8 cellular contexts compared by ENCODE assay signal in the genomic region with DNA sequence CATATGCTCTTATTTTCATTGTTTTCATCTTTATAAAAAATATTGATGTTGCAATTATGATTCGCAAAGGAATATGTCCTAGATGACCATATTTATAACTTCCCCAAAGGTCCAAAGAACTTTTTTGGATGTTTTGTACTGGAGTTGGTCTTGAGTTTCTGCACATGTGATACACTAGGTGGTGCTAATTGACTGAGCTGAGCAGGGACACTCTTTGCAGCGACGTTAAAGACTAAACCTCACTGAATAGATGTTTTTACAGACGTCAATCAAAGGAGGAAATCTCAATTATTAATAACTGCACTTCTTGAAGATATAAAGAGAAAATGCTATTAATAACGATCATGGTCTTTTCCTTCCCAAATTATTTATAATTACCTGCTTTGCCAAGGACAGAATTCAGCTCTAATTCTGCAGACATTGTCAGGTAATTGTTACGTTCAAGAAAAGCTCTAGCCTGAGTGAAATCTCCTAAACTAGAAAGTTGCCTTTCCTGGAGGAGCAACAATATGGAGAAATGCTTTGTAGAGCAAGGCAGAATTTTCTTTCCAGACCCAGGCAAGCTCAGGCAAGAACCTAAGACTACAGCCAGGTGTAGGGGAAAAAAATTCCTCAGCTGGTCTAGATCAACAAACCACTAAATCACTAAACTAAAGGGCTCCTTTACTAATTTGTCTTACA.
DNase-seq lines count a peak whose midpoint lies in the region; ATAC-seq and TF ChIP-seq lines count a peak whose summit lies in the region.

No MANE protein-coding gene starts in this region.

- no peaks in the 10 kb centered on the region for H4K20me1 ChIP-seq in OCI-LY1 (ENCODE audit: insufficient read depth, low read length)

- H3K4me2 ChIP-seq in OCI-LY1 (ENCODE audit: low read length), result no peak overlapping the region

- POLR2A ChIA-PET in Caco-2 (lab: Charles Lee), result interaction anchor here (0.6 kb wide), 1 partner anchor 119 kb away, joined by 3 read pairs; a partner anchor contains a TSS

- peaks cover 6% of the 10 kb centered on the region for H3K4me1 Mint-ChIP-seq in Caco-2 (ENCODE audit: low read depth, unreplicated experiment)

- H3K27ac Mint-ChIP-seq in Caco-2 (ENCODE audit: unreplicated experiment), result no peak overlapping the region

- no peaks in the 10 kb centered on the region for H3K79me2 ChIP-seq in OCI-LY1 (ENCODE audit: insufficient read depth, low read length)

- H2AFZ ChIP-seq in OCI-LY1 (ENCODE audit: low read length), result no peak overlapping the region

- TF ChIP-seq CTCF in Caco-2 (IDR thresholded peaks at IDR 0.05; ENCODE audit: insufficient read depth in 1 of 2, low read depth in 1 of 2, low read length in 1 of 2, severe bottlenecking in 1 of 2, unreplicated experiment in 1 of 2) (peak; percentile 58 to 65), OCI-LY1 (IDR thresholded peaks at IDR 0.05; ENCODE audit: low read length) (peak; percentile 64), epithelial cell of esophagus (IDR thresholded peaks at IDR 0.05; ENCODE audit: insufficient read depth, low read depth, low read length, missing control alignments) (peak; percentile 81), psoas muscle (IDR thresholded peaks at IDR 0.05) (peak; percentile 23)

- no peaks in the 10 kb centered on the region for H3K9me3 Mint-ChIP-seq in Caco-2 (ENCODE audit: unreplicated experiment)

- H3K36me3 ChIP-seq in Caco-2 (ENCODE audit: control insufficient read depth, insufficient read depth, low read length) (no peaks in the 10 kb centered on the region), OCI-LY1 (ENCODE audit: insufficient read depth, low read length) (no peaks in the 10 kb centered on the region), psoas muscle (ENCODE audit: insufficient read depth in 1 of 2, low read depth in 1 of 2) (no peaks in the 10 kb centered on the region)

- H3K4me3 ChIP-seq in Caco-2 (ENCODE audit: low read depth, low read length), result no peak overlapping the region
- no peak overlapping the region for H3K4me3 ChIP-seq in OCI-LY1 (ENCODE audit: low read depth, low read length, poor library complexity, severe bottlenecking)
- peak overlapping the region; percentile 22 for H3K4me3 ChIP-seq in epithelial cell of esophagus (ENCODE audit: low read length)
- no peak overlapping the region for H3K4me3 ChIP-seq in psoas muscle

- no peak overlapping the region for H3K4me3 Mint-ChIP-seq in Caco-2 (ENCODE audit: unreplicated experiment)

- H3K9ac ChIP-seq in OCI-LY1 (ENCODE audit: low read length), result no peak overlapping the region

- H3K36me3 Mint-ChIP-seq in Caco-2 (ENCODE audit: insufficient read depth, unreplicated experiment), result peaks cover 5% of the 10 kb centered on the region

- intact Hi-C loops in Caco-2 (cut with micrococcal nuclease; ENCODE audit: unreplicated experiment) (loop anchor here (1.0 to 10.0 kb wide), 4 partner anchors 117 to 599 kb away; no protein-coding TSS in a partner anchor), psoas muscle (cut with DNase I) (no loop called here)

- H3K27me3 ChIP-seq in Caco-2 (replicated peaks; ENCODE audit: control insufficient read depth, insufficient read depth, low read length) (no peaks in the 10 kb centered on the region), OCI-LY1 (ENCODE audit: insufficient read depth, low read length) (no peaks in the 10 kb centered on the region; the same call in 1 of the 2 replicates), psoas muscle (ENCODE audit: insufficient read depth in 3 of 3, low read length in 2 of 3) (peaks cover 1 to 6% (median 4%) of the 10 kb centered on the region in 3 donors)

- H3K27ac ChIP-seq in OCI-LY1 (ENCODE audit: low read depth, low read length, poor library complexity, severe bottlenecking) (no peak overlapping the region), psoas muscle (no peak overlapping the region)

- DNase-seq in Caco-2 (peak in 1 of 2 experiments; percentile 56), epithelial cell of esophagus (ENCODE audit: low read depth) (peak; percentile 72), psoas muscle (no peak)
- no peak for DNase-seq in activated CD4-positive, CD25-positive, alpha-beta regulatory T cell (lab: John Stamatoyannopoulos, UW)

- H3K9me3 ChIP-seq in Caco-2 (no peaks in the 10 kb centered on the region), OCI-LY1 (ENCODE audit: low read length) (no peaks in the 10 kb centered on the region), psoas muscle (no peaks in the 10 kb centered on the region)

- no peaks in the 10 kb centered on the region for H3K9me2 ChIP-seq in OCI-LY1 (ENCODE audit: low read depth, low read length)

- no peaks in the 10 kb centered on the region for H3K27me3 Mint-ChIP-seq in Caco-2 (ENCODE audit: insufficient read depth, unreplicated experiment)

- no peaks in the 10 kb centered on the region for H3F3A ChIP-seq in OCI-LY1 (ENCODE audit: insufficient read depth, low read length)

- no TSS peak for BruUV-seq in Caco-2 (replicated peaks; lab: Mats Ljungman, UMichigan)

- WGBS in psoas muscle, 3 donors, result 10 to 14% (median 12%) methylated on average over 6 of the region's 6 CpGs

- peak; percentile 48 for ATAC-seq in GM18909 (IDR thresholded peaks at IDR 0.05; ENCODE audit: poor library complexity, unreplicated experiment)
- ATAC-seq in psoas muscle, result no peak
- no peak for ATAC-seq in HG02588 (IDR thresholded peaks at IDR 0.05; ENCODE audit: unreplicated experiment)
- ATAC-seq in HG02981 (IDR thresholded peaks at IDR 0.05; ENCODE audit: unreplicated experiment), result no peak

- CTCF ChIA-PET in Caco-2 (lab: Charles Lee), result interaction anchor here (0.9 to 1.5 kb wide), 6 partner anchors 15 to 169 kb away, joined by 3 to 23 read pairs (median 4); a partner anchor contains a TSS

- peaks cover 25% of the 10 kb centered on the region for H3K4me1 ChIP-seq in Caco-2
- no peaks in the 10 kb centered on the region for H3K4me1 ChIP-seq in OCI-LY1 (ENCODE audit: insufficient read depth, low read length, severe bottlenecking)
- H3K4me1 ChIP-seq in psoas muscle, result no peaks in the 10 kb centered on the region

Comparison
In these comparisons a context has a peak if more than half of its experiments do, and no peak if none do; other contexts are left out.
1. CTCF ChIP-seq: peak in every context shown above with its lines; median percentile 81 in epithelial cell of esophagus; 64 in OCI-LY1; 62 in Caco-2; 23 in psoas muscle.